Comparison of ENCODE assay signal across 1 cellular context in the genomic region with DNA sequence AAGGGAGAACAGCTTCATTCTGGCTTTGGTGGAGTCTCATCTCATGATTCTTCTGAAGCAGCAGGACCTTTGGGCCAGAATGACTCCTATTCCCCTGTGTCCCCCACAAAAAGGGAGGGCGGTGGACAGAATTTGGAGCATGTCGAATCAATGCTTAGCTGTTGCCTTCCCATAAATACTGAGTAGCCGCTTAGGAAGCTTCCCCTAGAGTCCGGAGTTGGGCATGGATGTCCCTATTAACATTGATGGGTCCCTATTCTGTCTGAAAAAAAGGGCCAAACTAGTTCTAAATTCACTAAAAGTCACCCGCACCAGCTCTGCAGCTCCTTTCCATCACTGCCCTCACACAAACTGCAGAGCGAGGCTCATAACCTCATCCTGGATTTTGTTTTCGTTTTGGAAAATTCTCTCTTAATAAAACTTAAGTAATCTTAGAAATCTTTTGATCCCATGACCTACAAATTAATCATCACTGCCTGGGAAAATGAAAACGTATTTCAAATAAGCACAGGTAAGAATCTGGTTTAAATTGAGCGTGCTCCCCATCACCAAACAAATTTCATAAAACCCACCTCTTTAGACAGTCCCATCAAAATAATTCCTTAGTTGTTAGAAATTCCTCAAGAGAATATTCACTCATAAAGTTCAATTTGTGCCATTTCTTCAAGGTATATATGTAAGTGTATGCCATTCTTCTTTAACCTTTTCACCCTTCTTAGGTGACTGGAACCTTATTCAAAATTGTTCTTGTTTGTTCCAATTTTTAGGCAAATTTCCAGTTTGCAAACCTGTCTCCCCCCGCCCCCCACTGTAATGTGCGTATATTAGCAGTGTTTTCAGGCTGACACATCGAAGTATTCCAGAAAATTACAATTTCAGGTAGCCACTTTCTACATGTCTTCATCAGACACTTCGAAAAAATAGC.
TF ChIP-seq lines count a peak whose summit lies in the region.

No MANE protein-coding gene starts in this region.

TF ChIP-seq in K562, 482 proteins besides CTCF, POLR2A, EP300 and RAD21:
- TF ChIP-seq, protein P1, sequence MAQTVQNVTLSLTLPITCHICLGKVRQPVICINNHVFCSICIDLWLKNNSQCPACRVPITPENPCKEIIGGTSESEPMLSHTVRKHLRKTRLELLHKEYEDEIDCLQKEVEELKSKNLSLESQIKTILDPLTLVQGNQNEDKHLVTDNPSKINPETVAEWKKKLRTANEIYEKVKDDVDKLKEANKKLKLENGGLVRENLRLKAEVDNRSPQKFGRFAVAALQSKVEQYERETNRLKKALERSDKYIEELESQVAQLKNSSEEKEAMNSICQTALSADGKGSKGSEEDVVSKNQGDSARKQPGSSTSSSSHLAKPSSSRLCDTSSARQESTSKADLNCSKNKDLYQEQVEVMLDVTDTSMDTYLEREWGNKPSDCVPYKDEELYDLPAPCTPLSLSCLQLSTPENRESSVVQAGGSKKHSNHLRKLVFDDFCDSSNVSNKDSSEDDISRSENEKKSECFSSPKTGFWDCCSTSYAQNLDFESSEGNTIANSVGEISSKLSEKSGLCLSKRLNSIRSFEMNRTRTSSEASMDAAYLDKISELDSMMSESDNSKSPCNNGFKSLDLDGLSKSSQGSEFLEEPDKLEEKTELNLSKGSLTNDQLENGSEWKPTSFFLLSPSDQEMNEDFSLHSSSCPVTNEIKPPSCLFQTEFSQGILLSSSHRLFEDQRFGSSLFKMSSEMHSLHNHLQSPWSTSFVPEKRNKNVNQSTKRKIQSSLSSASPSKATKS (CRISPR knock-in tag; IDR thresholded peaks at IDR 0.05): no peak
- TF ChIP-seq CBX1 (IDR thresholded peaks at IDR 0.05; ENCODE audit: low read depth) (no peak), RNF2 (IDR thresholded peaks at IDR 0.05) (peak; percentile 28; the same call in 1 of the 2 replicates), SMAD3 (CRISPR knock-in tag; conservative IDR thresholded peaks at IDR 0.05) (no peak), EHMT2 (IDR thresholded peaks at IDR 0.05) (no peak), MAFF (IDR thresholded peaks at IDR 0.05; ENCODE audit: low read length) (no peak), CBX8 (IDR thresholded peaks at IDR 0.05; ENCODE audit: borderline replicate concordance, extremely low read depth, low read depth, low read length, poor library complexity, severe bottlenecking) (peak; percentile 89), NR2C1 (IDR thresholded peaks at IDR 0.05) (no peak), NR2C1 (tag; IDR thresholded peaks at IDR 0.05) (no peak), NR3C1 (CRISPR knock-in tag; IDR thresholded peaks at IDR 0.05) (no peak), GTF2E2 (tag; IDR thresholded peaks at IDR 0.05) (no peak), ZNF282 (CRISPR knock-in tag; IDR thresholded peaks at IDR 0.05) (no peak), CBX2 (IDR thresholded peaks at IDR 0.05; ENCODE audit: insufficient read depth, low read length, poor library complexity, severe bottlenecking) (peak; percentile 47)
- TF ChIP-seq, protein P2, sequence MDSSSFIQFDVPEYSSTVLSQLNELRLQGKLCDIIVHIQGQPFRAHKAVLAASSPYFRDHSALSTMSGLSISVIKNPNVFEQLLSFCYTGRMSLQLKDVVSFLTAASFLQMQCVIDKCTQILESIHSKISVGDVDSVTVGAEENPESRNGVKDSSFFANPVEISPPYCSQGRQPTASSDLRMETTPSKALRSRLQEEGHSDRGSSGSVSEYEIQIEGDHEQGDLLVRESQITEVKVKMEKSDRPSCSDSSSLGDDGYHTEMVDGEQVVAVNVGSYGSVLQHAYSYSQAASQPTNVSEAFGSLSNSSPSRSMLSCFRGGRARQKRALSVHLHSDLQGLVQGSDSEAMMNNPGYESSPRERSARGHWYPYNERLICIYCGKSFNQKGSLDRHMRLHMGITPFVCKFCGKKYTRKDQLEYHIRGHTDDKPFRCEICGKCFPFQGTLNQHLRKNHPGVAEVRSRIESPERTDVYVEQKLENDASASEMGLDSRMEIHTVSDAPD (CRISPR knock-in tag; IDR thresholded peaks at IDR 0.05): no peak
- TF ChIP-seq, protein P3, sequence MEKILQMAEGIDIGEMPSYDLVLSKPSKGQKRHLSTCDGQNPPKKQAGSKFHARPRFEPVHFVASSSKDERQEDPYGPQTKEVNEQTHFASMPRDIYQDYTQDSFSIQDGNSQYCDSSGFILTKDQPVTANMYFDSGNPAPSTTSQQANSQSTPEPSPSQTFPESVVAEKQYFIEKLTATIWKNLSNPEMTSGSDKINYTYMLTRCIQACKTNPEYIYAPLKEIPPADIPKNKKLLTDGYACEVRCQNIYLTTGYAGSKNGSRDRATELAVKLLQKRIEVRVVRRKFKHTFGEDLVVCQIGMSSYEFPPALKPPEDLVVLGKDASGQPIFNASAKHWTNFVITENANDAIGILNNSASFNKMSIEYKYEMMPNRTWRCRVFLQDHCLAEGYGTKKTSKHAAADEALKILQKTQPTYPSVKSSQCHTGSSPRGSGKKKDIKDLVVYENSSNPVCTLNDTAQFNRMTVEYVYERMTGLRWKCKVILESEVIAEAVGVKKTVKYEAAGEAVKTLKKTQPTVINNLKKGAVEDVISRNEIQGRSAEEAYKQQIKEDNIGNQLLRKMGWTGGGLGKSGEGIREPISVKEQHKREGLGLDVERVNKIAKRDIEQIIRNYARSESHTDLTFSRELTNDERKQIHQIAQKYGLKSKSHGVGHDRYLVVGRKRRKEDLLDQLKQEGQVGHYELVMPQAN (IDR thresholded peaks at IDR 0.05; ENCODE audit: borderline replicate concordance): no peak
- TF ChIP-seq, protein P4, sequence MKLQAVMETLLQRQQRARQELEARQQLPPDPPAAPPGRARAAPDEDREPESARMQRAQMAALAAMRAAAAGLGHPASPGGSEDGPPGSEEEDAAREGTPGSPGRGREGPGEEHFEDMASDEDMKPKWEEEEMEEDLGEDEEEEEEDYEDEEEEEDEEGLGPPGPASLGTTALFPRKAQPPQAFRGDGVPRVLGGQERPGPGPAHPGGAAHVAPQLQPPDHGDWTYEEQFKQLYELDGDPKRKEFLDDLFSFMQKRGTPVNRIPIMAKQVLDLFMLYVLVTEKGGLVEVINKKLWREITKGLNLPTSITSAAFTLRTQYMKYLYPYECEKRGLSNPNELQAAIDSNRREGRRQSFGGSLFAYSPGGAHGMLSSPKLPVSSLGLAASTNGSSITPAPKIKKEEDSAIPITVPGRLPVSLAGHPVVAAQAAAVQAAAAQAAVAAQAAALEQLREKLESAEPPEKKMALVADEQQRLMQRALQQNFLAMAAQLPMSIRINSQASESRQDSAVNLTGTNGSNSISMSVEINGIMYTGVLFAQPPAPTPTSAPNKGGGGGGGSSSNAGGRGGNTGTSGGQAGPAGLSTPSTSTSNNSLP (IDR thresholded peaks at IDR 0.05; ENCODE audit: borderline replicate concordance, low read depth, low read length): no peak
